Comparison of ENCODE assay signal across 8 cellular contexts in genomic region chr20:49811825-49812462, GRCh38. TPM values are rescaled to one million over a fixed set of nuclear protein-coding genes. Genes with fewer than 3 reads are reported as not detected.
DNase-seq lines count a peak whose midpoint lies in the region; ATAC-seq and TF ChIP-seq lines count a peak whose summit lies in the region.

No MANE protein-coding gene starts in this region.

- H3K4me2 ChIP-seq in GM23338 = peak overlapping the region; percentile 97
- peak overlapping the region; percentile 86 for H3K4me2 ChIP-seq in parathyroid adenoma (ENCODE audit: low read length)

- peak overlapping the region; percentile 98 for H3K4me3 Mint-ChIP-seq in GM23338

- peaks cover 7% of the 10 kb centered on the region for H3K27me3 Mint-ChIP-seq in GM23338 (ENCODE audit: insufficient read depth, low read depth, poor library complexity)

- H3K27ac ChIP-seq in A673 (ENCODE audit: low read depth, low read length, poor library complexity, severe bottlenecking) (peak overlapping the region; percentile 76), GM23338 (ENCODE audit: low read depth) (peak overlapping the region; percentile 99), parathyroid adenoma (peak overlapping the region; percentile 94)

- POLR2A ChIA-PET in A673 (lab: Charles Lee; ENCODE audit: low non-redundant PET) = no interaction called here

- H3K36me3 Mint-ChIP-seq in GM23338 (ENCODE audit: low read depth) = peaks cover 12% of the 10 kb centered on the region

- no peaks in the 10 kb centered on the region; the same call in 2 of the 3 replicates for H3K9me3 Mint-ChIP-seq in GM23338

- intact Hi-C loops in A673 (cut with micrococcal nuclease; ENCODE audit: unreplicated experiment) = no loop called here

- no peaks in the 10 kb centered on the region for H3K9me2 ChIP-seq in GM23338 (ENCODE audit: insufficient read depth)

- TSS peak; percentile 94 for BruUV-seq in A673 (replicated peaks; lab: Mats Ljungman, UMichigan)

- no peak for TF ChIP-seq CTCF in A673 (conservative IDR thresholded peaks at IDR 0.05; ENCODE audit: low read depth, low read length)
- TF ChIP-seq CTCF in GM23338 (conservative IDR thresholded peaks at IDR 0.05; ENCODE audit: low read depth in 2 of 2) = no peak
- TF ChIP-seq CTCF in foreskin fibroblast (IDR thresholded peaks at IDR 0.05; ENCODE audit: low read depth, low read length) = no peak
- TF ChIP-seq CTCF in parathyroid adenoma (IDR thresholded peaks at IDR 0.05) = no peak

- peak; percentile 9 for DNase-seq in A673 (ENCODE audit: low spot score)
- no peak for DNase-seq in GM23338 (ENCODE audit: low spot score)
- DNase-seq in T1000 (lab: John Stamatoyannopoulos, UW) = peak; percentile 46
- DNase-seq in foreskin fibroblast = peak; percentile 45 to 72
- DNase-seq in SIG-M5 treated with dmso at 0.1 percent for 504 hours (lab: John Stamatoyannopoulos, UW; ENCODE audit: unreplicated experiment) = no peak
- DNase-seq in COR-L47 (lab: John Stamatoyannopoulos, UW) = no peak

- H3K9me3 ChIP-seq in A673 (ENCODE audit: low read depth, low read length, poor library complexity, severe bottlenecking) (no peaks in the 10 kb centered on the region), parathyroid adenoma (ENCODE audit: control insufficient read depth, low read length) (no peaks in the 10 kb centered on the region)

- CTCF ChIA-PET in A673 (lab: Charles Lee) = no interaction called here

- H3K9ac ChIP-seq in parathyroid adenoma = no peak overlapping the region

- peaks cover 18% of the 10 kb centered on the region for H3K4me1 Mint-ChIP-seq in GM23338

- peaks cover 6% of the 10 kb centered on the region for H3K36me3 ChIP-seq in A673 (ENCODE audit: insufficient read depth, low read length, poor library complexity, severe bottlenecking)
- H3K36me3 ChIP-seq in GM23338 (ENCODE audit: insufficient read depth) = no peaks in the 10 kb centered on the region; the same call in 1 of the 2 replicates
- no peaks in the 10 kb centered on the region for H3K36me3 ChIP-seq in parathyroid adenoma (ENCODE audit: control insufficient read depth, insufficient read depth, low read length)

- H3K4me3 ChIP-seq in A673 (ENCODE audit: low read depth, low read length, poor library complexity, severe bottlenecking) (peak overlapping the region; percentile 71), GM23338 (peak overlapping the region; percentile 98), foreskin fibroblast (ENCODE audit: low read depth in 1 of 2, low read length in 2 of 2) (peak overlapping the region; percentile 75 to 82), parathyroid adenoma (ENCODE audit: low read depth, low read length) (peak overlapping the region; percentile 83)

- peaks cover 8% of the 10 kb centered on the region; the same call in 1 of the 2 replicates for H3F3A ChIP-seq in GM23338 (replicated peaks; ENCODE audit: low read depth)

- peak; percentile 5; the same call in 2 of the 3 replicates for ATAC-seq in GM23338
- no peak for ATAC-seq in HG02885 (IDR thresholded peaks at IDR 0.05; ENCODE audit: poor library complexity, unreplicated experiment)

- H3K27ac Mint-ChIP-seq in GM23338 = peak overlapping the region; percentile 98

- H3K79me2 ChIP-seq in GM23338 (replicated peaks; ENCODE audit: insufficient read depth) = no peaks in the 10 kb centered on the region; the same call in 1 of the 2 replicates
- H3K79me2 ChIP-seq in parathyroid adenoma = no peaks in the 10 kb centered on the region

- H3K4me1 ChIP-seq in A673 (ENCODE audit: insufficient read depth, low read length, poor library complexity, severe bottlenecking) (peaks cover 13% of the 10 kb centered on the region), GM23338 (ENCODE audit: insufficient read depth) (peaks cover 13% of the 10 kb centered on the region), parathyroid adenoma (peaks cover 17% of the 10 kb centered on the region)

- H4K20me1 ChIP-seq in GM23338 (replicated peaks; ENCODE audit: insufficient read depth) = no peaks in the 10 kb centered on the region; the same call in 1 of the 2 replicates

- H3K27me3 ChIP-seq in A673 (replicated peaks; ENCODE audit: insufficient read depth, low read depth, low read length, poor library complexity) (no peaks in the 10 kb centered on the region), GM23338 (ENCODE audit: insufficient read depth) (no peaks in the 10 kb centered on the region), parathyroid adenoma (ENCODE audit: control insufficient read depth, insufficient read depth, low read length) (no peaks in the 10 kb centered on the region)

- H2AFZ ChIP-seq in GM23338 (peak overlapping the region; percentile 93), parathyroid adenoma (peak overlapping the region; percentile 100)

TF ChIP-seq in GM23338, 12 proteins besides CTCF, POLR2A, EP300 and RAD21 (continues in another document):
- TF ChIP-seq ZNF114 (CRISPR knock-in tag; IDR thresholded peaks at IDR 0.05) (no peak), STAT1 (IDR thresholded peaks at IDR 0.05; ENCODE audit: unreplicated experiment) (no peak), CREB1 (CRISPR knock-in tag; IDR thresholded peaks at IDR 0.05; ENCODE audit: low read depth) (no peak), POLR2AphosphoS5 (IDR thresholded peaks at IDR 0.05; ENCODE audit: low read depth) (no peak), ZNF331 (CRISPR knock-in tag; IDR thresholded peaks at IDR 0.05; ENCODE audit: low read depth) (no peak), ZNF462 (CRISPR knock-in tag; IDR thresholded peaks at IDR 0.05) (no peak), EZH2 (IDR thresholded peaks at IDR 0.05; ENCODE audit: low read depth, unreplicated experiment) (no peak), JUNB (IDR thresholded peaks at IDR 0.05; ENCODE audit: unreplicated experiment) (no peak), ETS1 (IDR thresholded peaks at IDR 0.05) (no peak)

RNA-seq across cellular contexts. Expression of gene SLC9A8, which starts 0.7 kb away (rescaled TPM):
- total RNA-seq in A673 (2021) = 9.8 and 10.1 TPM in 2 replicates
- total RNA-seq in GM23338 (2014; rRNA removed; shearing (Covaris generic)) = 6.4 and 7.0 TPM in 2 replicates
- polyA plus RNA-seq in GM23338 (2016; fragmentation: Nextera tagmentation; extraction: Ambion mirVana) = 2.6 and 4.4 TPM in 2 replicates

Comparison
In these comparisons a context has a peak if more than half of its experiments do, and no peak if none do; other contexts are left out.
1. DNase-seq: peak in A673 (single experiment), T1000 (single experiment) and foreskin fibroblast (2 of 2); none in GM23338 (single experiment), SIG-M5 treated with dmso at 0.1 percent for 504 hours (single experiment) and COR-L47 (single experiment).
2. Peak in every context shown above with its lines, with median percentiles within 50 percentile points of each other: H3K27ac ChIP-seq and H3K4me3 ChIP-seq.